3 cellular contexts compared by ENCODE assay signal in genomic region chr19:34051255-34051654, GRCh38.
"Had no signal": no experiment of that assay in that cellular context is flagged by ENCODE, and none has a peak within 500 bp of the region (broad histone marks: within the 10 kb centered on the region; RNA-seq: fewer than 3 reads in every experiment).

No MANE protein-coding gene starts in this region.

- ATAC-seq: GM12878 had no signal

- DNase-seq: GDM1, GF-D8 had no signal

- H3K4me3 ChIP-seq: GM12878 had no signal
